In genomic region chr6:159908940-159909339, GRCh38 we compare ENCODE assay signal across 18 cellular contexts. TPM values are rescaled to one million over a fixed set of nuclear protein-coding genes. Genes with fewer than 3 reads are reported as not detected.
DNase-seq lines count a peak whose midpoint lies in the region; ATAC-seq, FAIRE-seq and TF ChIP-seq lines count a peak whose summit lies in the region.
"Had no signal": no experiment of that assay in that cellular context is flagged by ENCODE, and none has a peak within 500 bp of the region (broad histone marks: within the 10 kb centered on the region; RNA-seq: fewer than 3 reads in every experiment).

No MANE protein-coding gene starts in this region.

- no peaks in the 10 kb centered on the region for H3K36me3 Mint-ChIP-seq in activated CD8-positive, alpha-beta memory T cell treated with anti-CD3 and anti-CD28 coated beads, Interleukin-2, amount 10 ng/mL, durations not matched to agents 7 days and 5 days
- no peaks in the 10 kb centered on the region for H3K36me3 Mint-ChIP-seq in natural killer cell
- no peaks in the 10 kb centered on the region for H3K36me3 Mint-ChIP-seq in stimulated activated naive B cell treated with anti-CD40 and anti-IgM and Interleukin-4, amounts not matched to agents 10 μg/mL and 1 μg/mL and 100 μg/mL, for 72 hours
- H3K36me3 Mint-ChIP-seq: CD4-positive, alpha-beta memory T cell had no signal

- H3K36me3 ChIP-seq in K562 (ENCODE audit: control insufficient read depth, insufficient read depth, low read length): no peaks in the 10 kb centered on the region
- H3K36me3 ChIP-seq: BE2C had no signal

- H3K27me3 Mint-ChIP-seq in activated CD8-positive, alpha-beta memory T cell treated with anti-CD3 and anti-CD28 coated beads, Interleukin-2, amount 10 ng/mL, durations not matched to agents 7 days and 5 days: peaks cover 31% of the 10 kb centered on the region
- peaks cover 24 to 25% of the 10 kb centered on the region in 2 donors for H3K27me3 Mint-ChIP-seq in natural killer cell (ENCODE audit: low read depth in 2 of 2)
- H3K27me3 Mint-ChIP-seq in stimulated activated naive B cell treated with anti-CD40 and anti-IgM and Interleukin-4, amounts not matched to agents 10 μg/mL and 1 μg/mL and 100 μg/mL, for 72 hours: peaks cover 29 to 36% of the 10 kb centered on the region in 2 donors

- no peak for TF ChIP-seq POLR2A in K562 (conservative IDR thresholded peaks at IDR 0.05)

- intact Hi-C loops in K562 (cut with micrococcal nuclease): no loop called here
- intact Hi-C loops in natural killer cell (cut with micrococcal nuclease): no loop called here

- H3K9me1 ChIP-seq in K562 (ENCODE audit: control insufficient read depth, insufficient read depth, low read length): no peaks in the 10 kb centered on the region

- POLR2A ChIA-PET in K562 (lab: Yijun Ruan, JAX): no interaction called here

- no peak for TF ChIP-seq RAD21 in K562 (CRISPR knock-in tag; conservative IDR thresholded peaks at IDR 0.05 in 1 of 2, IDR thresholded peaks at IDR 0.05 in 1 of 2)

- BruUV-seq in K562 (replicated peaks; lab: Mats Ljungman, UMichigan): no TSS peak

- no peak overlapping the region for H3K27ac Mint-ChIP-seq in activated CD8-positive, alpha-beta memory T cell treated with anti-CD3 and anti-CD28 coated beads, Interleukin-2, amount 10 ng/mL, durations not matched to agents 7 days and 5 days
- H3K27ac Mint-ChIP-seq in natural killer cell: no peak overlapping the region
- no peak overlapping the region for H3K27ac Mint-ChIP-seq in stimulated activated naive B cell treated with anti-CD40 and anti-IgM and Interleukin-4, amounts not matched to agents 10 μg/mL and 1 μg/mL and 100 μg/mL, for 72 hours

- DNase-seq in activated CD8-positive, alpha-beta memory T cell treated with anti-CD3 and anti-CD28 coated beads, Interleukin-2, amount 50 U/mL, for 48 hours: peak; percentile 12
- DNase-seq in activated CD8-positive, alpha-beta memory T cell treated with anti-CD3 and anti-CD28 coated beads, Interleukin-2, amount 10 ng/mL, durations not matched to agents 7 days and 5 days: no peak
- DNase-seq in MV-4-11 (lab: John Stamatoyannopoulos, UW) (peak; percentile 44), K562 (ENCODE audit: extremely low read depth in 1 of 4, low spot score in 3 of 4) (no peak), omental fat pad (ENCODE audit: low spot score) (no peak), natural killer cell (no peak), NCI-H226 (no peak)
- DNase-seq in stimulated activated naive B cell treated with anti-CD40 and anti-IgM and Interleukin-4, amounts not matched to agents 10 μg/mL and 1 μg/mL and 100 μg/mL, for 72 hours: no peak
- DNase-seq: BE2C; CD4-positive, alpha-beta memory T cell; DMS79 treated with DMSO at 0.1 percent for 48 hours; EL had no signal

- no peak overlapping the region for H3K27ac ChIP-seq in K562 (ENCODE audit: extremely low read depth, low read depth, low read length)
- H3K27ac ChIP-seq: A549, C4-2B had no signal

- H3K4me1 ChIP-seq in K562 (replicated peaks in 1 of 2; ENCODE audit: control insufficient read depth in 2 of 2, insufficient read depth in 2 of 2, low read length in 2 of 2): no peaks in the 10 kb centered on the region
- H3K4me1 ChIP-seq: A549, BE2C had no signal

- peaks cover 67 to 82% of the 10 kb centered on the region in 2 experiments for H3K27me3 ChIP-seq in K562 (ENCODE audit: control insufficient read depth in 2 of 2, insufficient read depth in 2 of 2, low read length in 2 of 2)

- no peaks in the 10 kb centered on the region for H4K20me1 ChIP-seq in K562 (replicated peaks; ENCODE audit: control insufficient read depth, insufficient read depth, low read length)

- H3K4me2 ChIP-seq in K562 (ENCODE audit: insufficient read depth, low read length): no peak overlapping the region
- H3K4me2 ChIP-seq: A549 had no signal

- WGBS in K562 (ENCODE audit: insufficient coverage, low coverage, missing lambda C conversion rate): 1% methylated on average over 4 of the region's 4 CpGs

- no peak for FAIRE-seq in K562 (lab: Jason Lieb, UNC)
- FAIRE-seq: A549, G401.6, GM12891 had no signal

- H3K4me3 ChIP-seq in K562: no peak overlapping the region
- H3K4me3 ChIP-seq: A549 had no signal

- no peaks in the 10 kb centered on the region for H3K9me3 Mint-ChIP-seq in activated CD8-positive, alpha-beta memory T cell treated with anti-CD3 and anti-CD28 coated beads, Interleukin-2, amount 10 ng/mL, durations not matched to agents 7 days and 5 days (ENCODE audit: low read depth)
- H3K9me3 Mint-ChIP-seq in natural killer cell: no peaks in the 10 kb centered on the region
- peaks cover 0 to 4% of the 10 kb centered on the region in 2 donors for H3K9me3 Mint-ChIP-seq in stimulated activated naive B cell treated with anti-CD40 and anti-IgM and Interleukin-4, amounts not matched to agents 10 μg/mL and 1 μg/mL and 100 μg/mL, for 72 hours

- H3K9ac ChIP-seq in K562 (ENCODE audit: insufficient read depth in 1 of 2, low read depth in 2 of 2, low read length in 2 of 2): no peak overlapping the region

- TF ChIP-seq CTCF in K562 (IDR thresholded peaks at IDR 0.05 in 2 of 3, conservative IDR thresholded peaks at IDR 0.05 in 1 of 3; ENCODE audit: insufficient read depth in 2 of 3, low read depth in 1 of 3, low read length in 3 of 3): no peak
- TF ChIP-seq CTCF in omental fat pad (IDR thresholded peaks at IDR 0.05): no peak
- TF ChIP-seq CTCF in natural killer cell (IDR thresholded peaks at IDR 0.05): no peak

- no peaks in the 10 kb centered on the region for H3K79me2 ChIP-seq in K562 (ENCODE audit: control insufficient read depth, insufficient read depth, low read length)

- in situ Hi-C loops in K562 (cut with MboI): no loop called here

- CTCF ChIA-PET in activated CD8-positive, alpha-beta memory T cell treated with anti-CD3 and anti-CD28 coated beads, Interleukin-2, amount 10 ng/mL, durations not matched to agents 7 days and 5 days (lab: Charles Lee): no interaction called here
- CTCF ChIA-PET in K562 (lab: Yijun Ruan, JAX; ENCODE audit: low intra/inter-chr PET ratio): interaction anchor here (0.6 kb wide), 1 partner anchor 8 kb away, joined by 3 read pairs; no protein-coding TSS in a partner anchor

- no peak for ATAC-seq in activated CD8-positive, alpha-beta memory T cell treated with anti-CD3 and anti-CD28 coated beads, Interleukin-2, amount 10 ng/mL, durations not matched to agents 7 days and 5 days
- ATAC-seq in K562 (no peak), omental fat pad (ENCODE audit: low FRiP score) (peak; percentile 37), natural killer cell (no peak)
- no peak for ATAC-seq in stimulated activated naive B cell treated with anti-CD40 and anti-IgM and Interleukin-4, amounts not matched to agents 10 μg/mL and 1 μg/mL and 100 μg/mL, for 72 hours (replicated peaks)
- ATAC-seq: A549 had no signal

- H3K4me3 Mint-ChIP-seq in activated CD8-positive, alpha-beta memory T cell treated with anti-CD3 and anti-CD28 coated beads, Interleukin-2, amount 10 ng/mL, durations not matched to agents 7 days and 5 days: no peak overlapping the region
- H3K4me3 Mint-ChIP-seq in natural killer cell: no peak overlapping the region
- no peak overlapping the region for H3K4me3 Mint-ChIP-seq in stimulated activated naive B cell treated with anti-CD40 and anti-IgM and Interleukin-4, amounts not matched to agents 10 μg/mL and 1 μg/mL and 100 μg/mL, for 72 hours
- H3K4me3 Mint-ChIP-seq: CD4-positive, alpha-beta memory T cell had no signal

- H3K9me3 ChIP-seq in K562 (replicated peaks; ENCODE audit: control insufficient read depth, insufficient read depth, low read depth, low read length): 0 out of 2 replicates have a peak, but pooled peaks cover 2% of the 10 kb centered on the region
- H3K9me3 ChIP-seq: A549, BE2C had no signal

- H3K4me1 Mint-ChIP-seq in activated CD8-positive, alpha-beta memory T cell treated with anti-CD3 and anti-CD28 coated beads, Interleukin-2, amount 10 ng/mL, durations not matched to agents 7 days and 5 days: peaks cover 1% of the 10 kb centered on the region
- H3K4me1 Mint-ChIP-seq in natural killer cell: peaks cover 0 to 10% of the 10 kb centered on the region in 2 donors
- H3K4me1 Mint-ChIP-seq in stimulated activated naive B cell treated with anti-CD40 and anti-IgM and Interleukin-4, amounts not matched to agents 10 μg/mL and 1 μg/mL and 100 μg/mL, for 72 hours: peaks cover 0 to under 1% of the 10 kb centered on the region in 2 donors

- no peak for TF ChIP-seq EP300 in K562 (IDR thresholded peaks at IDR 0.05; ENCODE audit: low read length)

- H2AFZ ChIP-seq in K562 (ENCODE audit: low read depth, low read length): no peak overlapping the region

RNA-seq across cellular contexts. Expression of gene MAS1, which starts 18.2 kb away (rescaled TPM):
- not detected for total RNA-seq in activated CD8-positive, alpha-beta memory T cell treated with anti-CD3 and anti-CD28 coated beads, Interleukin-2, amount 10 ng/mL, durations not matched to agents 7 days and 5 days
- not detected in 2 replicates for total RNA-seq in K562 (2011; cell fraction: chromatin; rRNA removed; ENCODE audit: low replicate concordance)
- total RNA-seq in K562 (2011; cell fraction: nucleolus; rRNA removed): not detected in 2 replicates
- not detected in 2 replicates for total RNA-seq in K562 (2011; cell fraction: nucleoplasm; rRNA removed)
- total RNA-seq in K562 (2014; rRNA removed) (not detected in 2 replicates), K562 (2014; rRNA removed; fragmentation: Illumina TruSeq; extraction: Trizol) (not detected in 2 replicates), K562 (2015; rRNA removed; fragmentation: Illumina TruSeq; extraction: Trizol) (not detected in 2 replicates), K562 (2021) (not detected in 2 replicates), omental fat pad (under 1 TPM in 1 of 4 donors, not detected in 3; under 0.01 TPM), natural killer cell (not detected)
- polyA plus RNA-seq in K562 (2011; rRNA removed) (not detected in 2 replicates), K562 (2014; fragmentation: Illumina TruSeq; extraction: Trizol) (not detected in 2 replicates), K562 (2014; fragmentation: Nextera tagmentation; extraction: Ambion mirVana) (not detected), K562 (2014; rRNA removed) (not detected in 2 replicates)
- not detected in 2 replicates for polyA plus RNA-seq in K562 (2011; cell fraction: cytosol; rRNA removed)
- not detected in 2 replicates for polyA plus RNA-seq in K562 (2011; cell fraction: nucleus; rRNA removed)
- not detected in 2 replicates for polyA plus RNA-seq in K562 (2012)
- not detected in 2 replicates for polyA minus RNA-seq in K562 (2011; rRNA and poly(A)+ RNA removed)
- not detected in 2 replicates for polyA minus RNA-seq in K562 (2011; cell fraction: cytosol; rRNA and poly(A)+ RNA removed)
- not detected in 2 replicates for polyA minus RNA-seq in K562 (2011; cell fraction: nucleus; rRNA and poly(A)+ RNA removed)
- total RNA-seq: CD4-positive, alpha-beta memory T cell; H4 had no signal
- polyA plus RNA-seq: A549; AG04450; CD4-positive, alpha-beta memory T cell had no signal

RNA-seq across cellular contexts. Expression of gene IGF2R, which starts 59.9 kb away (rescaled TPM):
- total RNA-seq in activated CD8-positive, alpha-beta memory T cell treated with anti-CD3 and anti-CD28 coated beads, Interleukin-2, amount 10 ng/mL, durations not matched to agents 7 days and 5 days: 10 to 100 TPM; 74.5 to 83.1 TPM
- 302 and 333 TPM in 2 replicates for total RNA-seq in K562 (2011; cell fraction: chromatin; rRNA removed; ENCODE audit: low replicate concordance)
- total RNA-seq in K562 (2011; cell fraction: nucleolus; rRNA removed): 228 and 239 TPM in 2 replicates
- 228 and 238 TPM in 2 replicates for total RNA-seq in K562 (2011; cell fraction: nucleoplasm; rRNA removed)
- total RNA-seq in K562 (2014; rRNA removed): 36.9 and 41.3 TPM in 2 replicates
- 34.4 and 37.8 TPM in 2 replicates for total RNA-seq in K562 (2014; rRNA removed; fragmentation: Illumina TruSeq; extraction: Trizol)
- 34.5 and 37.5 TPM in 2 replicates for total RNA-seq in K562 (2015; rRNA removed; fragmentation: Illumina TruSeq; extraction: Trizol)
- total RNA-seq in K562 (2021): 84.7 and 92.3 TPM in 2 replicates
- 13.2 and 16.7 TPM in 2 replicates for polyA plus RNA-seq in K562 (2011; rRNA removed)
- polyA plus RNA-seq in K562 (2011; cell fraction: cytosol; rRNA removed): 12.7 and 14.5 TPM in 2 replicates
- 55.4 and 71.5 TPM in 2 replicates for polyA plus RNA-seq in K562 (2011; cell fraction: nucleus; rRNA removed)
- 57.1 and 73.0 TPM in 2 replicates for polyA plus RNA-seq in K562 (2012)
- polyA plus RNA-seq in K562 (2014; fragmentation: Illumina TruSeq; extraction: Trizol): 60.4 and 68.9 TPM in 2 replicates
- 1 to 10 TPM; 3.5 to 3.6 TPM for polyA plus RNA-seq in K562 (2014; fragmentation: Nextera tagmentation; extraction: Ambion mirVana)
- 30.3 and 31.0 TPM in 2 replicates for polyA plus RNA-seq in K562 (2014; rRNA removed)
- polyA minus RNA-seq in K562 (2011; rRNA and poly(A)+ RNA removed): 48.1 and 64.9 TPM in 2 replicates
- 47.2 and 72.7 TPM in 2 replicates for polyA minus RNA-seq in K562 (2011; cell fraction: cytosol; rRNA and poly(A)+ RNA removed)
- polyA minus RNA-seq in K562 (2011; cell fraction: nucleus; rRNA and poly(A)+ RNA removed): 108 and 127 TPM in 2 replicates
- total RNA-seq in omental fat pad: 100 to 1,000 TPM in 3 of 4 donors, 10 to 100 TPM in 1; 69.9 to 131 (median 110) TPM
- total RNA-seq in natural killer cell: 100 to 1,000 TPM; 208 to 282 (median 253) TPM

Comparison
In these comparisons a context has a peak if more than half of its experiments do, and no peak if none do; other contexts are left out.
1. DNase-seq: peak in activated CD8-positive, alpha-beta memory T cell treated with anti-CD3 and anti-CD28 coated beads, Interleukin-2, amount 50 U/mL, for 48 hours (single experiment) and MV-4-11 (single experiment); none in activated CD8-positive, alpha-beta memory T cell treated with anti-CD3 and anti-CD28 coated beads, Interleukin-2, amount 10 ng/mL, durations not matched to agents 7 days and 5 days (single experiment), K562 (0 of 4), omental fat pad (single experiment), natural killer cell (single experiment), NCI-H226 (single experiment) and stimulated activated naive B cell treated with anti-CD40 and anti-IgM and Interleukin-4, amounts not matched to agents 10 μg/mL and 1 μg/mL and 100 μg/mL, for 72 hours (single experiment).